8 cellular contexts compared by ENCODE assay signal in the genomic region with DNA sequence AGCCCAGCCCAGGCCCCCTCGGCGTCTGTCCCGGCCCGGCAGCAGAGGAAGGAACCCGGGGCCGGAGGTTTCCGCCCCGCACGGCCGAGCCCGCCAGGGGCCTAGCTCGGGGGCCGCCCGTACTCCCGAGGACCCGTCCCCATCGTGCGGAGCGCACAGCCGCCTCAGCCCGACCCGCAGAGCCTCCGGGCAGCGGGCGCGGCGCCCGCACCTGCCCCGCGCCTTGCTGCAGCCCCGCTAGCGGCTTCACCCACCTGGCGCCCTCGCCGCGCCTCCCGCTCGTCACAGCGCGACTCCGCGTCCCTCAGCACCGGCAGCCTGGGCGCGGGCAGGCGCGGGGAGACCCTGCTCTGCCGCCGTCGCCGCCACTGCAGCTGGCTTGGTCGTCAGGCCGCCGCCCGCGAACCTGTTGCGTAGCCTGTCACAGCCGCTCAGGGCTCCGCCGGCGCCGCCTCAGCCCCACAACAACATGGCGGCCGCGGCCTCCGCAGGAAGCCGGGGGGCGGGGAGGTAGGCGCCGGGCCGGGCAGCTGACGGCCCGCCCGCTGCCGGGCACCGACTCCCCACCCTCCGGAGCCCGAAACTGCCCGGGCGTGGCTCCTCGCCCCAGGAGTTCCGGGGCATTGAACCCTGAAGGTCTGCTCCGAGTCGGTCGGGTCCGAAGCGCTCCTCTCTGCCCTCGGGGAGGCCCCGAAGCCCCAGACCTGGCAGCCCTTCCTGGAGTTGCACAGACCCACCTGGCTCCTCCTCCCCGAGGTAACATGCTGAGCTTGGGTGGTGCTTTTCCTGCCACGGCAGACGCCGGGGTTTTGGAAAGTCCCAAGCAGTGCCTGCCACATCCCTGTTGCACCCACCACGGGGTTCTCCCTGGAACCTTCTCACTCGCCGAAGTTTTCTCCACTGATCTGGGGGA. TPM values are rescaled to one million over a fixed set of nuclear protein-coding genes. Genes with fewer than 3 reads are reported as not detected.
A peak's percentile ranks its signal among the peaks of the same experiment; 100 is the strongest.
DNase-seq lines count a peak whose midpoint lies in the region; ATAC-seq and TF ChIP-seq lines count a peak whose summit lies in the region.

Gene ITSN2 (minus strand): TSS at position 487 of the 913 bp plus-strand sequence. CDS start 32,454 bp downstream, outside the sequence.

- TF ChIP-seq CTCF in DND-41 (IDR thresholded peaks at IDR 0.05; ENCODE audit: borderline replicate concordance, extremely low read depth, low read length, poor library complexity, severe bottlenecking) (no peak), IMR-90 (conservative IDR thresholded peaks at IDR 0.05; ENCODE audit: low read depth, low read length) (no peak), RWPE2 (IDR thresholded peaks at IDR 0.05; ENCODE audit: poor library complexity, severe bottlenecking) (no peak), fibroblast of pulmonary artery (IDR thresholded peaks at IDR 0.05; ENCODE audit: low read length, missing control alignments) (no peak), nephron progenitor cell (IDR thresholded peaks at IDR 0.05) (no peak)

- BruUV-seq in IMR-90 (replicated peaks; lab: Mats Ljungman, UMichigan), result no TSS peak

- CTCF ChIA-PET in IMR-90 (lab: Yijun Ruan, JAX), result no interaction called here

- ATAC-seq in DND-41 (ENCODE audit: insufficient read depth, low read depth) (peak; percentile 93), GM21529 (IDR thresholded peaks at IDR 0.05; ENCODE audit: unreplicated experiment) (peak; percentile 75), IMR-90 (ENCODE audit: low read depth) (peak; percentile 99), RWPE2 (ENCODE audit: low read depth) (peak; percentile 87)

- H3K4me3 ChIP-seq in DND-41 (ENCODE audit: low read depth in 1 of 2, low read length in 2 of 2), result peak within 1 kb of the TSS; percentile 73 to 76
- peak within 1 kb of the TSS; percentile 97 for H3K4me3 ChIP-seq in IMR-90 (ENCODE audit: insufficient read depth, low read depth, low read length)
- H3K4me3 ChIP-seq in RWPE2 (ENCODE audit: severe bottlenecking), result peak within 1 kb of the TSS; percentile 80
- H3K4me3 ChIP-seq in fibroblast of pulmonary artery (replicated peaks; ENCODE audit: low read depth, low read length), result peak within 1 kb of the TSS; percentile 85

- intact Hi-C loops in IMR-90 (cut with micrococcal nuclease), result no loop called here

- H3K23ac ChIP-seq in IMR-90 (ENCODE audit: low read depth, low read length), result peak within 1 kb of the TSS; percentile 79; the same call in 1 of the 2 replicates

- 0 out of 2 replicates have a peak, but pooled peaks have one; percentile 34 for TF ChIP-seq POLR2A in IMR-90 (IDR thresholded peaks at IDR 0.05; ENCODE audit: low read depth, low read length)

- H3K79me2 ChIP-seq in DND-41 (ENCODE audit: insufficient read depth, low read length), result peaks cover 37% of the 10 kb centered on the region

- no peak within 1 kb of the TSS for H2BK20ac ChIP-seq in IMR-90 (ENCODE audit: low read depth, low read length)

- H3K56ac ChIP-seq in IMR-90 (ENCODE audit: extremely low read depth, insufficient read depth, low read length), result no peak within 1 kb of the TSS; the same call in none of the 2 replicates

- peak within 1 kb of the TSS; percentile 91 for H3K14ac ChIP-seq in IMR-90 (replicated peaks; ENCODE audit: low read depth, low read length)

- dilution Hi-C loops in IMR-90 (cut with HindIII; ENCODE audit: low sequenced_read_pairs, unreplicated experiment), result no loop called here

- H3K9ac ChIP-seq in DND-41 (ENCODE audit: low read depth, low read length) (peak within 1 kb of the TSS; percentile 84), IMR-90 (ENCODE audit: low read depth, low read length) (peak within 1 kb of the TSS; percentile 97)

- no peak for TF ChIP-seq RAD21 in IMR-90 (IDR thresholded peaks at IDR 0.05; ENCODE audit: low read length)

- peak within 1 kb of the TSS; percentile 77; the same call in 1 of the 2 replicates for H3K18ac ChIP-seq in IMR-90 (ENCODE audit: low read depth, low read length)

- H3K9me3 Mint-ChIP-seq in nephron progenitor cell, result no peaks in the 10 kb centered on the region
- H3K9me3 Mint-ChIP-seq in stimulated activated naive CD8-positive, alpha-beta T cell treated with anti-CD3 and anti-CD28 coated beads, Interleukin-15, Interleukin-2, amounts not matched to agents 100 ng/mL and 50 ng/mL, for 24 hours, result no peaks in the 10 kb centered on the region

- peak within 1 kb of the TSS; percentile 75 for H4K91ac ChIP-seq in IMR-90 (ENCODE audit: insufficient read depth, low read depth, low read length)

- peak within 1 kb of the TSS; percentile 83 for H4K5ac ChIP-seq in IMR-90 (ENCODE audit: low read depth, low read length)

- H3K79me1 ChIP-seq in IMR-90 (ENCODE audit: low read depth in 1 of 2, low read length in 2 of 2), result peaks cover 7 to 31% of the 10 kb centered on the region in 2 experiments

- H3K27ac Mint-ChIP-seq in nephron progenitor cell, result no peak within 1 kb of the TSS
- H3K27ac Mint-ChIP-seq in stimulated activated naive CD8-positive, alpha-beta T cell treated with anti-CD3 and anti-CD28 coated beads, Interleukin-15, Interleukin-2, amounts not matched to agents 100 ng/mL and 50 ng/mL, for 24 hours, result peak within 1 kb of the TSS; percentile 87

- H3K4me2 ChIP-seq in DND-41 (ENCODE audit: insufficient read depth, low read length) (peak within 1 kb of the TSS; percentile 64), IMR-90 (ENCODE audit: low read depth, low read length) (peak within 1 kb of the TSS; percentile 94)

- peaks cover 41% of the 10 kb centered on the region for H3K27me3 Mint-ChIP-seq in nephron progenitor cell (ENCODE audit: low read depth, poor library complexity)
- no peaks in the 10 kb centered on the region for H3K27me3 Mint-ChIP-seq in stimulated activated naive CD8-positive, alpha-beta T cell treated with anti-CD3 and anti-CD28 coated beads, Interleukin-15, Interleukin-2, amounts not matched to agents 100 ng/mL and 50 ng/mL, for 24 hours

- peak within 1 kb of the TSS; percentile 88 for H3K4me3 Mint-ChIP-seq in nephron progenitor cell
- H3K4me3 Mint-ChIP-seq in stimulated activated naive CD8-positive, alpha-beta T cell treated with anti-CD3 and anti-CD28 coated beads, Interleukin-15, Interleukin-2, amounts not matched to agents 100 ng/mL and 50 ng/mL, for 24 hours, result peak within 1 kb of the TSS; percentile 90

- H2BK5ac ChIP-seq in IMR-90 (ENCODE audit: low read depth, low read length, poor library complexity, severe bottlenecking), result peak within 1 kb of the TSS; percentile 69

- peak; percentile 76 for DNase-seq in DND-41
- DNase-seq in IMR-90, result peak; percentile 49
- DNase-seq in RWPE2 (ENCODE audit: low spot score), result peak; percentile 69
- DNase-seq in activated T-helper 9 cell treated with anti-CD3 and anti-CD28 coated beads, Interleukin-2, amount 50 U/mL, for 16 hours (ENCODE audit: low read depth), result peak; percentile 72
- peak; percentile 63 for DNase-seq in fibroblast of pulmonary artery (ENCODE audit: low read depth)
- DNase-seq in nephron progenitor cell, result peak; percentile 85

- no peaks in the 10 kb centered on the region for H3K27me3 ChIP-seq in DND-41 (ENCODE audit: insufficient read depth, low read length, poor library complexity)
- no peaks in the 10 kb centered on the region; the same call in 1 of the 2 replicates for H3K27me3 ChIP-seq in IMR-90 (ENCODE audit: control insufficient read depth, insufficient read depth, low read length)
- no peaks in the 10 kb centered on the region for H3K27me3 ChIP-seq in RWPE2 (ENCODE audit: insufficient read depth, poor library complexity, severe bottlenecking)

- peak within 1 kb of the TSS; percentile 85 to 92 for H4K8ac ChIP-seq in IMR-90 (ENCODE audit: low read depth in 2 of 2, low read length in 2 of 2)

- H2BK15ac ChIP-seq in IMR-90 (ENCODE audit: low read depth, low read length), result no peak within 1 kb of the TSS

- no peaks in the 10 kb centered on the region for H3K36me3 Mint-ChIP-seq in nephron progenitor cell (ENCODE audit: low read depth)
- peaks cover 6% of the 10 kb centered on the region for H3K36me3 Mint-ChIP-seq in stimulated activated naive CD8-positive, alpha-beta T cell treated with anti-CD3 and anti-CD28 coated beads, Interleukin-15, Interleukin-2, amounts not matched to agents 100 ng/mL and 50 ng/mL, for 24 hours (ENCODE audit: low read depth)

- H2BK120ac ChIP-seq in IMR-90 (ENCODE audit: low read depth, low read length), result peak within 1 kb of the TSS; percentile 95

- H4K20me1 ChIP-seq in DND-41 (ENCODE audit: insufficient read depth, low read length), result no peaks in the 10 kb centered on the region
- H4K20me1 ChIP-seq in IMR-90 (ENCODE audit: insufficient read depth, low read length), result no peaks in the 10 kb centered on the region

- peak within 1 kb of the TSS; percentile 83 for H3K4ac ChIP-seq in IMR-90 (ENCODE audit: low read depth, low read length)

- peaks cover 9% of the 10 kb centered on the region for H3K4me1 Mint-ChIP-seq in nephron progenitor cell
- H3K4me1 Mint-ChIP-seq in stimulated activated naive CD8-positive, alpha-beta T cell treated with anti-CD3 and anti-CD28 coated beads, Interleukin-15, Interleukin-2, amounts not matched to agents 100 ng/mL and 50 ng/mL, for 24 hours (ENCODE audit: low read depth), result peaks cover 41% of the 10 kb centered on the region

- POLR2A ChIA-PET in IMR-90 (lab: Charles Lee; ENCODE audit: unreplicated experiment), result no interaction called here

- WGBS in IMR-90 (ENCODE audit: extremely low coverage in 2 of 2, insufficient read length in 1 of 2), 2 experiments, result 0% methylated on average over 68 of the region's 96 CpGs; no CpG with 5 or more reads in 1 of the 2 experiments

- H2AK5ac ChIP-seq in IMR-90 (ENCODE audit: low read depth, low read length), result peak within 1 kb of the TSS; percentile 42; the same call in 1 of the 2 replicates

- H3K9me3 ChIP-seq in DND-41 (ENCODE audit: insufficient read depth, low read length, severe bottlenecking) (no peaks in the 10 kb centered on the region), IMR-90 (ENCODE audit: control insufficient read depth, insufficient read depth, low read length) (no peaks in the 10 kb centered on the region), RWPE2 (ENCODE audit: severe bottlenecking) (no peaks in the 10 kb centered on the region)

- H3K27ac ChIP-seq in DND-41 (ENCODE audit: low read length) (peak within 1 kb of the TSS; percentile 65), IMR-90 (ENCODE audit: insufficient read depth, low read length) (peak within 1 kb of the TSS; percentile 65), RWPE2 (ENCODE audit: poor library complexity, severe bottlenecking) (peak within 1 kb of the TSS; percentile 45)

- no peaks in the 10 kb centered on the region; the same call in 1 of the 2 replicates for H3K36me3 ChIP-seq in DND-41 (ENCODE audit: insufficient read depth, low read length)
- no peaks in the 10 kb centered on the region for H3K36me3 ChIP-seq in IMR-90 (ENCODE audit: control insufficient read depth, insufficient read depth, low read length)
- no peaks in the 10 kb centered on the region for H3K36me3 ChIP-seq in RWPE2 (ENCODE audit: low read depth)

- peak within 1 kb of the TSS; percentile 88 for H2AK9ac ChIP-seq in IMR-90 (replicated peaks; ENCODE audit: low read depth, low read length, poor library complexity)

- in situ Hi-C loops in IMR-90 (cut with MboI; ENCODE audit: low sequenced_read_pairs), result no loop called here

- H2AFZ ChIP-seq in DND-41 (ENCODE audit: low read depth, low read length) (peak within 1 kb of the TSS; percentile 86), IMR-90 (replicated peaks; ENCODE audit: low read length, poor library complexity) (peak within 1 kb of the TSS; percentile 99)

- H3K9me1 ChIP-seq in IMR-90 (ENCODE audit: insufficient read depth, low read length), result peaks cover 4% of the 10 kb centered on the region; the same call in 1 of the 2 replicates

- H3K4me1 ChIP-seq in DND-41 (ENCODE audit: insufficient read depth, low read length), result peaks cover 26% of the 10 kb centered on the region
- H3K4me1 ChIP-seq in IMR-90 (ENCODE audit: control insufficient read depth, insufficient read depth, low read length), result no peaks in the 10 kb centered on the region; the same call in 1 of the 2 replicates
- no peaks in the 10 kb centered on the region for H3K4me1 ChIP-seq in RWPE2 (ENCODE audit: insufficient read depth, poor library complexity, severe bottlenecking)

RNA-seq across cellular contexts. Expression of gene ITSN2, which starts in this region (rescaled TPM):
- 17.2 and 23.3 TPM in 2 replicates for total RNA-seq in IMR-90 (2012; rRNA removed)
- polyA plus RNA-seq in IMR-90 (2012; rRNA removed), result 8.4 and 10.7 TPM in 2 replicates
- polyA plus RNA-seq in IMR-90 (2012; cell fraction: cytosol; rRNA removed), result 3.6 and 3.9 TPM in 2 replicates
- 15.6 and 47.7 TPM in 2 replicates for polyA plus RNA-seq in IMR-90 (2012; cell fraction: nucleus; rRNA removed; ENCODE audit: low replicate concordance)

Comparison
In these comparisons a context has a peak if more than half of its experiments do, and no peak if none do; other contexts are left out.
1. Peak in every context shown above with its lines: DNase-seq, ATAC-seq, H3K4me3 ChIP-seq and H3K27ac ChIP-seq.